Comparison of ENCODE assay signal across 36 cellular contexts in genomic region chr17:45816966-45817365, GRCh38. TPM values are rescaled to one million over a fixed set of nuclear protein-coding genes. Genes with fewer than 3 reads are reported as not detected.
"Had no signal": no experiment of that assay in that cellular context is flagged by ENCODE, and none has a peak within 500 bp of the region (broad histone marks: within the 10 kb centered on the region; RNA-seq: fewer than 3 reads in every experiment).

No MANE protein-coding gene starts in this region.

- H3K27me3 ChIP-seq: colonic mucosa, gastrocnemius medialis had no signal

- H3K9me3 Mint-ChIP-seq: dendritic cell treated with granulocyte-macrophage colony-stimulating factor and Interleukin-4, amounts not matched to agents 40 ng/mL and 50 ng/mL, for 4 days; effector memory CD8-positive, alpha-beta T cell; endodermal cell; immature natural killer cell; mesothelial cell of epicardium; naive B cell had no signal

- DNase-seq: colonic mucosa; cortex of kidney; effector CD8-positive, alpha-beta T cell; effector memory CD8-positive, alpha-beta T cell; endodermal cell; erythroblast; esophagus squamous epithelium; foreskin fibroblast; foreskin melanocyte; gastrocnemius medialis; glutamatergic neuron; head of caudate nucleus; heart right ventricle; hypothalamus; immature natural killer cell; islet precursor cell; kidney; kidney glomerular epithelial cell; left colon; left lung; left ventricle myocardium superior; lower lobe of right lung; mesenchymal stem cell; mucosa of descending colon; naive B cell had no signal

- H3K4me3 ChIP-seq: colonic mucosa, esophagus squamous epithelium, gastrocnemius medialis, heart right ventricle, hepatocyte, left lung, lower lobe of right lung, mucosa of descending colon had no signal

- H3K27ac ChIP-seq: colonic mucosa, epithelial cell of prostate, esophagus squamous epithelium, gastrocnemius medialis, heart right ventricle, hepatocyte, left lung, lower lobe of right lung had no signal

- ATAC-seq: effector memory CD8-positive, alpha-beta T cell; esophagus mucosa; gastrocnemius medialis; heart right ventricle; left colon; left ventricle myocardium superior; lower lobe of right lung; mucosa of descending colon had no signal

- H3K36me3 Mint-ChIP-seq: immature natural killer cell, mesothelial cell of epicardium, naive B cell had no signal

- H3K4me3 Mint-ChIP-seq: dendritic cell treated with granulocyte-macrophage colony-stimulating factor and Interleukin-4, amounts not matched to agents 40 ng/mL and 50 ng/mL, for 4 days; effector memory CD8-positive, alpha-beta T cell; endodermal cell; immature natural killer cell; mesothelial cell of epicardium; naive B cell had no signal

- H3K36me3 ChIP-seq: colonic mucosa, esophagus squamous epithelium, gastrocnemius medialis, heart right ventricle, left lung, lower lobe of right lung had no signal

- H3K27ac Mint-ChIP-seq: dendritic cell treated with granulocyte-macrophage colony-stimulating factor and Interleukin-4, amounts not matched to agents 40 ng/mL and 50 ng/mL, for 4 days; endodermal cell; immature natural killer cell; mesothelial cell of epicardium; naive B cell had no signal

- H3K9me3 ChIP-seq: colonic mucosa, esophagus squamous epithelium, gastrocnemius medialis, heart right ventricle, left lung, lower lobe of right lung, mucosa of descending colon had no signal

- H3K4me1 Mint-ChIP-seq: endodermal cell, immature natural killer cell, mesothelial cell of epicardium, naive B cell had no signal

RNA-seq across cellular contexts. Expression of gene SPPL2C, which starts 27.7 kb away (rescaled TPM):
- total RNA-seq: colonic mucosa, dermis microvascular lymphatic vessel endothelial cell, endodermal cell, esophagus mucosa, esophagus squamous epithelium, gastrocnemius medialis, glomerular endothelial cell, heart right ventricle, hepatocyte, kidney, left colon, left lung, left ventricle myocardium superior, lower leg skin, lower lobe of right lung, lung microvascular endothelial cell, mesenteric fat pad, mesothelial cell of epicardium, mucosa of descending colon, myocyte had no signal

RNA-seq across cellular contexts. Expression of gene CRHR1, which starts 32.8 kb away (rescaled TPM):
- total RNA-seq: colonic mucosa, dermis microvascular lymphatic vessel endothelial cell, esophagus squamous epithelium, gastrocnemius medialis, glomerular endothelial cell, hepatocyte, kidney, left colon, left lung, left ventricle myocardium superior, lower lobe of right lung, lung microvascular endothelial cell, mesenteric fat pad, mucosa of descending colon, myocyte had no signal
